ENCODE assay signal across 30 cellular contexts in the genomic region with DNA sequence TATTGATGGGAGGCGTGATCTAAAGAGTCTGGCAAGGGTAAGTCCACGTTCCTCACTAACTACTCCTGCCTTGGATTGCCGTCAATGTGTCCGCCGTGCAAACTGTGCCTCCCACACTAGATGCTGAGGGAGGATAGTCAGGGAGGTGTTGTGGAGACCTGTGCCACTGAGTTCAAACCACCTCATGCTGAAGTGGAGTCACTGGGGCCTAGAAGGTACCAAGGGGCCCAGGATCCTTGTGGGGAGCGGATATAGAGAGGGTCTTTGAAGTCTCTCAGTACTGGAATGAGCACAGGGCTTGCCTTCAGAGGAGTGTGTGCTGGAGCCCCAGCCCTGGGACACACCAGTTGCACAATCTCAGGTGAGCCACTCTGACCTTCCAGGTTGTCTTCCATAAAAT. TPM values are rescaled to one million over a fixed set of nuclear protein-coding genes. Genes with fewer than 3 reads are reported as not detected.
DNase-seq lines count a peak whose midpoint lies in the region; ATAC-seq and TF ChIP-seq lines count a peak whose summit lies in the region.
"Had no signal": no experiment of that assay in that cellular context is flagged by ENCODE, and none has a peak within 500 bp of the region (broad histone marks: within the 10 kb centered on the region; RNA-seq: fewer than 3 reads in every experiment).

No MANE protein-coding gene starts in this region.

- H3K4me3 ChIP-seq in vagina: no peak overlapping the region
- no peak overlapping the region for H3K4me3 ChIP-seq in MG63
- H3K4me3 ChIP-seq: breast epithelium, lower lobe of right lung, mucosa of descending colon, tibial nerve had no signal

- H3K4me3 Mint-ChIP-seq in T-helper 1 cell treated with Interleukin-12 subunit alpha and Interleukin-12 subunit beta and Interleukin-4 antibody, amounts not matched to agents 30 μg/mL and 1 μg/mL, for 36 hours: no peak overlapping the region
- peak overlapping the region; percentile 23 to 56 for H3K4me3 Mint-ChIP-seq in effector memory CD8-positive, alpha-beta T cell
- H3K4me3 Mint-ChIP-seq: IgD-negative memory B cell; stimulated activated naive CD8-positive, alpha-beta T cell treated with anti-CD3 and anti-CD28 coated beads, Interleukin-15, amount 100 ng/mL, for 72 hours had no signal

- no peaks in the 10 kb centered on the region for H3K27me3 Mint-ChIP-seq in T-helper 1 cell treated with Interleukin-12 subunit alpha and Interleukin-12 subunit beta and Interleukin-4 antibody, amounts not matched to agents 30 μg/mL and 1 μg/mL, for 36 hours (ENCODE audit: low read depth)
- H3K27me3 Mint-ChIP-seq in effector memory CD8-positive, alpha-beta T cell: no peaks in the 10 kb centered on the region
- H3K27me3 Mint-ChIP-seq: activated T-helper 17 cell treated with anti-CD3 and anti-CD28 coated beads, Interleukin-2, amount 50 U/mL, for 72 hours; IgD-negative memory B cell; stimulated activated naive CD8-positive, alpha-beta T cell treated with anti-CD3 and anti-CD28 coated beads, Interleukin-15, amount 100 ng/mL, for 72 hours had no signal

- H3K9me3 ChIP-seq in vagina (no peaks in the 10 kb centered on the region), MG63 (no peaks in the 10 kb centered on the region)
- H3K9me3 ChIP-seq: breast epithelium, lower lobe of right lung, mucosa of descending colon, tibial nerve had no signal

- peaks cover 5% of the 10 kb centered on the region for H3K36me3 Mint-ChIP-seq in T-helper 1 cell treated with Interleukin-12 subunit alpha and Interleukin-12 subunit beta and Interleukin-4 antibody, amounts not matched to agents 30 μg/mL and 1 μg/mL, for 36 hours (ENCODE audit: low read depth)
- H3K36me3 Mint-ChIP-seq in effector memory CD8-positive, alpha-beta T cell (ENCODE audit: insufficient read depth): peaks cover 14% of the 10 kb centered on the region

- intact Hi-C loops in cardiac septum (cut with DNase I): loop anchor here (5.0 kb wide), 2 partner anchors 102 to 232 kb away; no protein-coding TSS in a partner anchor
- intact Hi-C loops in Right ventricle myocardium inferior (cut with DNase I): loop anchor here (5.0 to 10.0 kb wide), 4 partner anchors 102 to 625 kb away; partner anchors contain the start of gene FXYD2
- intact Hi-C loops in vagina (cut with DNase I): loop anchor here (5.0 kb wide), 1 partner anchor 1327 kb away; no protein-coding TSS in a partner anchor

- H3K27me3 ChIP-seq in vagina (no peaks in the 10 kb centered on the region), MG63 (no peaks in the 10 kb centered on the region)
- H3K27me3 ChIP-seq: breast epithelium, tibial nerve had no signal

- no peak for TF ChIP-seq CTCF in vagina (IDR thresholded peaks at IDR 0.05)

- no peak for TF ChIP-seq POLR2A in vagina (IDR thresholded peaks at IDR 0.05)

- H3K27ac ChIP-seq in vagina: no peak overlapping the region
- H3K27ac ChIP-seq: 22Rv1, breast epithelium, lower lobe of right lung, tibial nerve had no signal

- no peak for ATAC-seq in Right ventricle myocardium inferior
- no peak for ATAC-seq in effector memory CD8-positive, alpha-beta T cell (replicated peaks)
- ATAC-seq: activated T-helper 17 cell treated with anti-CD3 and anti-CD28 coated beads, Interleukin-2, amount 50 U/mL, for 72 hours; lower lobe of right lung; mucosa of descending colon; sciatic nerve; stimulated activated naive CD8-positive, alpha-beta T cell treated with anti-CD3 and anti-CD28 coated beads, Interleukin-15, amount 100 ng/mL, for 72 hours had no signal

- no peaks in the 10 kb centered on the region for H3K9me3 Mint-ChIP-seq in T-helper 1 cell treated with Interleukin-12 subunit alpha and Interleukin-12 subunit beta and Interleukin-4 antibody, amounts not matched to agents 30 μg/mL and 1 μg/mL, for 36 hours
- no peaks in the 10 kb centered on the region for H3K9me3 Mint-ChIP-seq in effector memory CD8-positive, alpha-beta T cell
- H3K9me3 Mint-ChIP-seq: activated T-helper 17 cell treated with anti-CD3 and anti-CD28 coated beads, Interleukin-2, amount 50 U/mL, for 72 hours; IgD-negative memory B cell; stimulated activated naive CD8-positive, alpha-beta T cell treated with anti-CD3 and anti-CD28 coated beads, Interleukin-15, amount 100 ng/mL, for 72 hours had no signal

- peaks cover 73% of the 10 kb centered on the region for H3K4me1 Mint-ChIP-seq in T-helper 1 cell treated with Interleukin-12 subunit alpha and Interleukin-12 subunit beta and Interleukin-4 antibody, amounts not matched to agents 30 μg/mL and 1 μg/mL, for 36 hours (ENCODE audit: low read depth)
- H3K4me1 Mint-ChIP-seq in effector memory CD8-positive, alpha-beta T cell (ENCODE audit: low read depth in 2 of 2): peaks cover 67 to 79% of the 10 kb centered on the region in 2 donors

- no peaks in the 10 kb centered on the region for H3K4me1 ChIP-seq in vagina
- H3K4me1 ChIP-seq: breast epithelium, lower lobe of right lung had no signal

- DNase-seq in T-helper 1 cell (no peak), cardiac septum (ENCODE audit: low spot score) (peak; percentile 27), Right ventricle myocardium inferior (ENCODE audit: missing footprints) (no peak), vagina (ENCODE audit: extremely low spot score in 2 of 2) (peak; percentile 55 to 62), G401 (ENCODE audit: low spot score) (no peak), MG63 (no peak)
- no peak for DNase-seq in effector memory CD8-positive, alpha-beta T cell
- DNase-seq: amniotic stem cell; cortex of kidney; DMS53; GDM1; GOT3; lower lobe of right lung; mucosa of descending colon; NCI-H1092 treated with DMSO at 0.1 percent for 48 hours; NCI-H1930; NCI-H69; stimulated activated CD4-positive, alpha-beta T cell treated with anti-CD3 and anti-CD28 coated beads, Interleukin-4, amount 100 ng/mL, for 4 hours; stimulated activated naive CD8-positive, alpha-beta T cell treated with anti-CD3 and anti-CD28 coated beads, Interleukin-15, amount 100 ng/mL, for 72 hours had no signal

- in situ Hi-C loops in G401 (cut with HindIII; ENCODE audit: low sequenced_read_pairs): no loop called here

- no peaks in the 10 kb centered on the region for H3K36me3 ChIP-seq in vagina
- no peaks in the 10 kb centered on the region for H3K36me3 ChIP-seq in MG63
- H3K36me3 ChIP-seq: breast epithelium, lower lobe of right lung, tibial nerve had no signal

- H3K27ac Mint-ChIP-seq in T-helper 1 cell treated with Interleukin-12 subunit alpha and Interleukin-12 subunit beta and Interleukin-4 antibody, amounts not matched to agents 30 μg/mL and 1 μg/mL, for 36 hours: peak overlapping the region; percentile 62
- H3K27ac Mint-ChIP-seq in effector memory CD8-positive, alpha-beta T cell: peak overlapping the region; percentile 88 to 95
- H3K27ac Mint-ChIP-seq: activated T-helper 17 cell treated with anti-CD3 and anti-CD28 coated beads, Interleukin-2, amount 50 U/mL, for 72 hours had no signal

RNA-seq across cellular contexts. Expression of gene TMPRSS4, which starts 27.1 kb away (rescaled TPM):
- total RNA-seq in cardiac septum: 0.32 TPM
- not detected for total RNA-seq in Right ventricle myocardium inferior
- 20.9 TPM for total RNA-seq in vagina
- total RNA-seq in G401 (2014; rRNA removed; shearing (Covaris generic)): not detected in 2 replicates
- total RNA-seq in MG63 (2014; rRNA removed; shearing (Covaris generic); ENCODE audit: low replicate concordance): not detected in 2 replicates
- total RNA-seq: fibroblast of lung, RPMI7951, sciatic nerve, SK-MEL-5, tibial nerve had no signal

RNA-seq across cellular contexts. Expression of gene SMIM35, which starts 37.0 kb away (rescaled TPM):
- total RNA-seq in cardiac septum: not detected
- not detected for total RNA-seq in Right ventricle myocardium inferior
- total RNA-seq in vagina: not detected
- total RNA-seq in G401 (2014; rRNA removed; shearing (Covaris generic)): not detected in 2 replicates
- total RNA-seq in MG63 (2014; rRNA removed; shearing (Covaris generic); ENCODE audit: low replicate concordance): not detected in 2 replicates
- total RNA-seq: activated T-helper 17 cell treated with anti-CD3 and anti-CD28 coated beads, Interleukin-2, amount 50 U/mL, for 72 hours; breast epithelium; fibroblast of lung; kidney epithelial cell; lower lobe of right lung; mucosa of descending colon; RPMI7951; sciatic nerve; SK-MEL-5; tibial nerve had no signal

Comparison
In these comparisons a context has a peak if more than half of its experiments do, and no peak if none do; other contexts are left out.
1. DNase-seq: peak in cardiac septum (single experiment) and vagina (2 of 2); none in T-helper 1 cell (0 of 5), Right ventricle myocardium inferior (single experiment), effector memory CD8-positive, alpha-beta T cell (0 of 3), G401 (single experiment) and MG63 (single experiment).
2. RNA of gene TMPRSS4, which starts 27.1 kb away (total RNA-seq): 20.9 TPM in vagina (single experiment); 0.32 TPM in cardiac septum (single experiment), not detected in Right ventricle myocardium inferior (single experiment), not detected in G401 and not detected in MG63; every median in the first group is over 10 times any median in the second.